In the genomic region with DNA sequence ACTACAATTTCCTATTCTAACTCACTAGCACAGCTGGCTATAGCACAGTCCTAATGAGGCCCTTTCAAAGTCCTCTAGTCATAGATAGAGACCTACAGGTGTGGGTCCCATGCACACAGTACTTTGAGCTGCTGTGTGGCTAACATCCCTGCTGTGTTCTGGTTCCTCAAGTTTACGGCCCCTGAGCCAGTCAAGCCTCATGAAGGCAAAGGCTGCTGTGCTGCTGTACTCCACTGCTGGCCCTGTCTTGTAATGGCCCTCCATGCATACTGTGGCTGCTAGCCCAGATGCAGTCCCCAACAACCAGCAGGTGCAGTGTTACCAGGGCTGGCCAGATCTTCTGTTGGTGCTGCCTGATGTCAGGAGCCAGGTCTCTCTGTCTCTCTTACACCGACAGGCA, we compare ENCODE assay signal across 24 cellular contexts. TPM values are rescaled to one million over a fixed set of nuclear protein-coding genes. Genes with fewer than 3 reads are reported as not detected.
"Had no signal": no experiment of that assay in that cellular context is flagged by ENCODE, and none has a peak within 500 bp of the region (broad histone marks: within the 10 kb centered on the region; RNA-seq: fewer than 3 reads in every experiment).

No MANE protein-coding gene starts in this region.

- H3K36me3 ChIP-seq: esophagus squamous epithelium, heart right ventricle, tibial nerve had no signal

- H3K4me1 Mint-ChIP-seq: activated naive CD4-positive, alpha-beta T cell treated with anti-CD3 and anti-CD28 coated beads, Interleukin-2, amount 10 ng/mL, durations not matched to agents 7 days and 5 days; nephron progenitor cell; T-helper 17 cell had no signal

- H3K4me2 ChIP-seq: smooth muscle cell had no signal

- H3K27me3 ChIP-seq: tibial nerve had no signal

- H3K4me1 ChIP-seq: esophagus squamous epithelium, heart right ventricle, tibial nerve had no signal

- H3K4me3 ChIP-seq: coronary artery, esophagus squamous epithelium, heart right ventricle, smooth muscle cell, tibial nerve had no signal

- H3K9me3 ChIP-seq: esophagus squamous epithelium, heart right ventricle, tibial nerve had no signal

- H3K27ac ChIP-seq: coronary artery, esophagus squamous epithelium, heart right ventricle, tibial nerve had no signal

- H3K4me3 Mint-ChIP-seq: activated naive CD4-positive, alpha-beta T cell treated with anti-CD3 and anti-CD28 coated beads, Interleukin-2, amount 10 ng/mL, durations not matched to agents 7 days and 5 days; mesothelial cell of epicardium; nephron progenitor cell; T-helper 17 cell had no signal

- H3K36me3 Mint-ChIP-seq: activated naive CD4-positive, alpha-beta T cell treated with anti-CD3 and anti-CD28 coated beads, Interleukin-2, amount 10 ng/mL, durations not matched to agents 7 days and 5 days had no signal

- DNase-seq: activated CD4-positive, alpha-beta T cell treated with anti-CD3 and anti-CD28 coated beads for 4 hours; activated CD4-positive, alpha-beta T cell treated with anti-CD3 and anti-CD28 coated beads, Interleukin-2, amount 50 U/mL, for 48 hours; activated CD4-positive, CD25-positive, alpha-beta regulatory T cell; activated effector memory CD4-positive, alpha-beta T cell treated with anti-CD3 and anti-CD28 coated beads, Interleukin-2, amount 50 U/mL, for 16 hours; activated naive CD4-positive, alpha-beta T cell treated with anti-CD3 and anti-CD28 coated beads, Interleukin-2, amount 10 ng/mL, durations not matched to agents 7 days and 5 days; amygdala; cerebellar nuclear complex; esophagus squamous epithelium; heart right ventricle; left ventricle myocardium superior; mammary epithelial cell; nephron progenitor cell; nucleus accumbens; stimulated activated CD4-positive, alpha-beta T cell treated with anti-CD3 and anti-CD28 coated beads, Interleukin-2, amount 100 ng/mL, for 48 hours; stimulated activated CD8-positive, alpha-beta memory T cell treated with anti-CD3 and anti-CD28 coated beads, Interleukin-4, amount 100 ng/mL, for 48 hours; stimulated activated naive CD4-positive, alpha-beta T cell treated with Interleukin-2 at 50 U/mL for 16 hours; substantia nigra; SW 1271; T-helper 17 cell had no signal

- H3K27ac Mint-ChIP-seq: activated naive CD4-positive, alpha-beta T cell treated with anti-CD3 and anti-CD28 coated beads, Interleukin-2, amount 10 ng/mL, durations not matched to agents 7 days and 5 days; mesothelial cell of epicardium; nephron progenitor cell; T-helper 17 cell had no signal

- H3K9me3 Mint-ChIP-seq: activated naive CD4-positive, alpha-beta T cell treated with anti-CD3 and anti-CD28 coated beads, Interleukin-2, amount 10 ng/mL, durations not matched to agents 7 days and 5 days; mesothelial cell of epicardium; nephron progenitor cell had no signal

- ATAC-seq: heart right ventricle, left ventricle myocardium superior, sciatic nerve, T-helper 17 cell had no signal

RNA-seq across cellular contexts. Expression of gene ENPEP, which starts 23.4 kb away (rescaled TPM):
- total RNA-seq: mammary epithelial cell, T-helper 17 cell had no signal
- polyA plus RNA-seq: mammary epithelial cell had no signal
